ENCODE assay signal across 7 cellular contexts in genomic region chr10:110672580-110672919, GRCh38. TPM values are rescaled to one million over a fixed set of nuclear protein-coding genes. Genes with fewer than 3 reads are reported as not detected.
A peak's percentile ranks its signal among the peaks of the same experiment; 100 is the strongest.
DNase-seq lines count a peak whose midpoint lies in the region; ATAC-seq and TF ChIP-seq lines count a peak whose summit lies in the region.

No MANE protein-coding gene starts in this region.

- H3K4me1 ChIP-seq in lower lobe of right lung (peaks cover 12% of the 10 kb centered on the region), uterus (no peaks in the 10 kb centered on the region)

- no peaks in the 10 kb centered on the region for H3K9me3 ChIP-seq in lower lobe of right lung
- H3K9me3 ChIP-seq in uterus = no peaks in the 10 kb centered on the region

- intact Hi-C loops in lower lobe of right lung (cut with DNase I) = no loop called here
- intact Hi-C loops in uterus (cut with DNase I; ENCODE audit: low total_unique reads) = no loop called here

- DNase-seq in astrocyte of the cerebellum (ENCODE audit: low read depth) (no peak), lower lobe of right lung (no peak), uterus (no peak), GM19240 (ENCODE audit: insufficient read length, low spot score) (no peak), AG20443 (ENCODE audit: low spot score) (no peak)

- no peak for TF ChIP-seq POLR2A in uterus (IDR thresholded peaks at IDR 0.05)

- TF ChIP-seq CTCF in astrocyte of the cerebellum (IDR thresholded peaks at IDR 0.05; ENCODE audit: low read depth, low read length, missing control alignments) (no peak), lower lobe of right lung (IDR thresholded peaks at IDR 0.05) (no peak), uterus (IDR thresholded peaks at IDR 0.05) (no peak)

- in situ Hi-C loops in astrocyte of the cerebellum (cut with HindIII; ENCODE audit: low sequenced_read_pairs) = no loop called here

- ATAC-seq in GM19438 (IDR thresholded peaks at IDR 0.05; ENCODE audit: low read depth, unreplicated experiment) = peak; percentile 28
- ATAC-seq in HG03139 (IDR thresholded peaks at IDR 0.05; ENCODE audit: unreplicated experiment) = peak; percentile 16
- peak; percentile 45 to 46 for ATAC-seq in lower lobe of right lung

- H3K4me3 ChIP-seq in astrocyte of the cerebellum (ENCODE audit: low read depth, low read length) (peak overlapping the region; percentile 64), lower lobe of right lung (peak overlapping the region; percentile 62), uterus (peak overlapping the region; percentile 45 to 46)

- H3K27ac ChIP-seq in lower lobe of right lung (peak overlapping the region; percentile 71), uterus (peak overlapping the region; percentile 15 to 40)

- H3K36me3 ChIP-seq in lower lobe of right lung (no peaks in the 10 kb centered on the region), uterus (no peaks in the 10 kb centered on the region)

- H3K27me3 ChIP-seq in lower lobe of right lung (ENCODE audit: low read depth) (peaks cover 31% of the 10 kb centered on the region), uterus (no peaks in the 10 kb centered on the region)

RNA-seq across cellular contexts. Expression of gene RBM20, which starts 28.4 kb away (rescaled TPM):
- total RNA-seq in lower lobe of right lung (1.0 TPM), uterus (1 to 10 TPM in 3 of 4 donors, under 1 TPM in 1; 0.88 to 3.8 (median 1.9) TPM)
